In the genomic region with DNA sequence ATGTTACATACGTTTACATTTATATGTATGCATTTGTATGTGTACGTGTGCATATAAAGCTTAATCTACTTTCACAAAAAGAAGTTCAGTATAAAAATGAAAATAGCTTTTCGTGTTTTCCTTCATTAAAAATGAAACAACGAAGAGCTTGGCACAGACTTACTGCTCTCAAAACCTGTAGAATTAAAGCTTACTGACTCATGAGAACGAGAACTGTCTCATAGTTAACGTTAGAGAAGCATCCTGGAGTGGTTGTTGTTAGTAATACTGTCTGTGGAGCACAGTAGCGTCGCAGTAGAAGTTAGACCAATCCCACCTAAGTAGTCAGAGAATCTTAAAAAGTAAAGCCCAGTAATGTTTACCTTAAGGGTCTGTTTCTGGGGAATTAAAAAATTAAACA, we compare ENCODE assay signal across 8 cellular contexts. TPM values are rescaled to one million over a fixed set of nuclear protein-coding genes. Genes with fewer than 3 reads are reported as not detected.
DNase-seq lines count a peak whose midpoint lies in the region; FAIRE-seq and TF ChIP-seq lines count a peak whose summit lies in the region.

No MANE protein-coding gene starts in this region.

- H3K9me3 ChIP-seq in HUES6 (ENCODE audit: control insufficient read depth, insufficient read depth, low read depth, low read length): no peaks in the 10 kb centered on the region
- H3K9me3 ChIP-seq in astrocyte (ENCODE audit: insufficient read depth, low read depth, low read length): no peaks in the 10 kb centered on the region
- H3K9me3 ChIP-seq in liver (ENCODE audit: control insufficient read depth in 4 of 4, low read length in 3 of 4): no peaks in the 10 kb centered on the region
- H3K9me3 ChIP-seq in tibial nerve: no peaks in the 10 kb centered on the region

- FAIRE-seq in astrocyte (lab: Jason Lieb, UNC): no peak
- no peak for FAIRE-seq in GM19239 (lab: Jason Lieb, UNC)

- H3K4me1 ChIP-seq in HUES6 (ENCODE audit: control insufficient read depth, insufficient read depth, low read length) (peaks cover 31% of the 10 kb centered on the region), astrocyte (ENCODE audit: insufficient read depth, low read length) (peaks cover 35% of the 10 kb centered on the region), liver (ENCODE audit: control insufficient read depth in 4 of 4, insufficient read depth in 4 of 4, low read length in 3 of 4) (peaks cover 7 to 65% (median 52%) of the 10 kb centered on the region in 4 donors), tibial nerve (peaks cover 0 to 70% (median 33%) of the 10 kb centered on the region in 4 donors)

- H3K36me3 ChIP-seq in HUES6 (ENCODE audit: control insufficient read depth, insufficient read depth, low read length): peaks cover 2% of the 10 kb centered on the region
- peaks cover 1% of the 10 kb centered on the region for H3K36me3 ChIP-seq in astrocyte (ENCODE audit: insufficient read depth, low read length)
- H3K36me3 ChIP-seq in liver (ENCODE audit: control insufficient read depth in 4 of 4, insufficient read depth in 3 of 4, low read depth in 1 of 4, low read length in 3 of 4): no peaks in the 10 kb centered on the region
- H3K36me3 ChIP-seq in tibial nerve: peaks cover 0 to 1% (median 0%) of the 10 kb centered on the region in 3 donors

- peak overlapping the region in 5 of 7 donors; percentile 48 to 98 (median 97) for H3K27ac Mint-ChIP-seq in CD14-positive monocyte
- peak overlapping the region; percentile 83 for H3K27ac Mint-ChIP-seq in astrocyte (ENCODE audit: unreplicated experiment)

- intact Hi-C loops in CD14-positive monocyte (cut with micrococcal nuclease): no loop called here

- H3K27ac ChIP-seq in HUES6 (ENCODE audit: low read depth, low read length) (no peak overlapping the region), astrocyte (ENCODE audit: low read depth, low read length) (peak overlapping the region; percentile 85), liver (ENCODE audit: low read depth in 1 of 2, low read length in 2 of 2) (peak overlapping the region; percentile 95 to 99), tibial nerve (peak overlapping the region in 3 of 4 donors; percentile 92 to 97 (median 95))

- H3K27me3 Mint-ChIP-seq in CD14-positive monocyte (ENCODE audit: low read depth in 3 of 3) (peaks cover 0 to 2% (median 0%) of the 10 kb centered on the region in 3 donors), astrocyte (ENCODE audit: low read depth, unreplicated experiment) (no peaks in the 10 kb centered on the region)

- under 1% methylated on average over 8 of the region's 8 CpGs for WGBS in liver
- WGBS in tibial nerve, 2 donors: 30 to 39% methylated on average over 8 of the region's 8 CpGs

- peak overlapping the region; percentile 92 for H3K4me3 ChIP-seq in HUES6 (ENCODE audit: low read depth, low read length)
- H3K4me3 ChIP-seq in astrocyte (ENCODE audit: insufficient read depth, low read depth, low read length): peak overlapping the region; percentile 97
- peak overlapping the region; percentile 65 to 98 (median 92) for H3K4me3 ChIP-seq in liver (ENCODE audit: low read depth in 1 of 3, low read length in 3 of 3)
- peak overlapping the region; percentile 51 to 96 (median 70) for H3K4me3 ChIP-seq in tibial nerve

- no peaks in the 10 kb centered on the region for H3K27me3 ChIP-seq in HUES6 (ENCODE audit: control insufficient read depth, insufficient read depth, low read length)
- no peaks in the 10 kb centered on the region for H3K27me3 ChIP-seq in astrocyte (ENCODE audit: insufficient read depth, low read length)
- H3K27me3 ChIP-seq in liver (ENCODE audit: control insufficient read depth in 4 of 4, insufficient read depth in 4 of 4, low read length in 3 of 4): no peaks in the 10 kb centered on the region
- no peaks in the 10 kb centered on the region for H3K27me3 ChIP-seq in tibial nerve

- no peak for TF ChIP-seq EP300 in tibial nerve (IDR thresholded peaks at IDR 0.05)

- H3K79me2 ChIP-seq in astrocyte (ENCODE audit: insufficient read depth, low read length): peaks cover 60% of the 10 kb centered on the region

- DNase-seq in CD14-positive monocyte (ENCODE audit: low spot score) (no peak), astrocyte (ENCODE audit: low read depth) (peak; percentile 64), tibial nerve (ENCODE audit: low spot score in 2 of 2) (no peak), NCI-H1092 treated with DMSO at 0.1 percent for 48 hours (lab: John Stamatoyannopoulos, UW) (no peak), GM19239 (ENCODE audit: insufficient read length, low spot score) (no peak)
- no peak for DNase-seq in activated CD8-positive, alpha-beta memory T cell treated with anti-CD3 and anti-CD28 coated beads for 24 hours

- no peak for TF ChIP-seq RAD21 in liver (IDR thresholded peaks at IDR 0.05)

- no peak overlapping the region for H2AFZ ChIP-seq in astrocyte (ENCODE audit: low read depth, low read length)

- TF ChIP-seq POLR2A in tibial nerve (IDR thresholded peaks at IDR 0.05): no peak

- H3K9ac ChIP-seq in HUES6 (ENCODE audit: low read length) (peak overlapping the region; percentile 90), astrocyte (ENCODE audit: low read length) (peak overlapping the region; percentile 96), liver (ENCODE audit: low read depth in 1 of 2, low read length in 2 of 2) (peak overlapping the region; percentile 95 to 100)

- peaks cover 58% of the 10 kb centered on the region for H3K4me1 Mint-ChIP-seq in CD14-positive monocyte
- peaks cover 16% of the 10 kb centered on the region for H3K4me1 Mint-ChIP-seq in astrocyte (ENCODE audit: low read depth, unreplicated experiment)

- H3K4me2 ChIP-seq in astrocyte (ENCODE audit: low read length): peak overlapping the region; percentile 97

- H4K20me1 ChIP-seq in astrocyte (ENCODE audit: insufficient read depth, low read length): peaks cover 44% of the 10 kb centered on the region

- H3K36me3 Mint-ChIP-seq in CD14-positive monocyte: peaks cover under 1 to 4% of the 10 kb centered on the region in 2 donors
- H3K36me3 Mint-ChIP-seq in astrocyte (ENCODE audit: low read depth, unreplicated experiment): no peaks in the 10 kb centered on the region

- peak overlapping the region; percentile 89 to 97 for H3K4me3 Mint-ChIP-seq in CD14-positive monocyte
- H3K4me3 Mint-ChIP-seq in astrocyte (ENCODE audit: unreplicated experiment): peak overlapping the region; percentile 94

- TF ChIP-seq CTCF in CD14-positive monocyte (IDR thresholded peaks at IDR 0.05) (no peak), astrocyte (IDR thresholded peaks at IDR 0.05; ENCODE audit: insufficient read depth, low read depth, low read length) (no peak), liver (IDR thresholded peaks at IDR 0.05; ENCODE audit: low read depth, low read length, missing input control) (no peak), tibial nerve (IDR thresholded peaks at IDR 0.05) (no peak)

- H3K9me3 Mint-ChIP-seq in CD14-positive monocyte: no peaks in the 10 kb centered on the region
- no peaks in the 10 kb centered on the region for H3K9me3 Mint-ChIP-seq in astrocyte (ENCODE audit: unreplicated experiment)

TF ChIP-seq in liver, 16 proteins besides CTCF, POLR2A, EP300 and RAD21 (continues in another document):
- TF ChIP-seq ZBTB33 (IDR thresholded peaks at IDR 0.05) (no peak), GABPA (IDR thresholded peaks at IDR 0.05 in 1 of 2, conservative IDR thresholded peaks at IDR 0.05 in 1 of 2) (no peak), FOXA2 (IDR thresholded peaks at IDR 0.05) (no peak), HNF4G (IDR thresholded peaks at IDR 0.05) (no peak), RXRA (IDR thresholded peaks at IDR 0.05) (no peak), ATF3 (IDR thresholded peaks at IDR 0.05) (no peak), SP1 (IDR thresholded peaks at IDR 0.05) (no peak), JUND (IDR thresholded peaks at IDR 0.05) (no peak), YY1 (IDR thresholded peaks at IDR 0.05) (no peak), HNF4A (conservative IDR thresholded peaks at IDR 0.05) (no peak)
- TF ChIP-seq, protein P1, sequence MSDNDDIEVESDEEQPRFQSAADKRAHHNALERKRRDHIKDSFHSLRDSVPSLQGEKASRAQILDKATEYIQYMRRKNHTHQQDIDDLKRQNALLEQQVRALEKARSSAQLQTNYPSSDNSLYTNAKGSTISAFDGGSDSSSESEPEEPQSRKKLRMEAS (IDR thresholded peaks at IDR 0.05): no peak

RNA-seq across cellular contexts. Expression of gene MAT2B, which starts 1.3 kb away (rescaled TPM):
- polyA plus RNA-seq in CD14-positive monocyte (100 to 1,000 TPM; 142 to 165 TPM), liver (10 to 100 TPM; 21.3 to 23.1 TPM)
- total RNA-seq in astrocyte (38.7 and 41.0 TPM in 2 replicates), liver (10 to 100 TPM; 27.0 to 41.3 TPM), tibial nerve (10 to 100 TPM; 23.7 to 52.9 (median 28.9) TPM)

RNA-seq across cellular contexts. Expression of gene HMMR, which starts 46.3 kb away (rescaled TPM):
- polyA plus RNA-seq in CD14-positive monocyte (under 1 TPM in 1 of 2 donors, not detected in 1; 0.29 TPM), liver (1 to 10 TPM; 1.0 to 3.7 TPM)
- total RNA-seq in astrocyte (3.2 and 4.0 TPM in 2 replicates), liver (10 to 100 TPM in 1 of 2 donors, under 1 TPM in 1; 0.33 to 48.5 TPM), tibial nerve (1 to 10 TPM in 1 of 4 donors, under 1 TPM in 3; 0.66 to 1.0 (median 0.84) TPM)

RNA-seq across cellular contexts. Expression of gene NUDCD2, which starts 46.8 kb away (rescaled TPM):
- polyA plus RNA-seq in CD14-positive monocyte (10 to 100 TPM; 22.0 to 23.6 TPM), liver (10 to 100 TPM in 1 of 2 donors, 1 to 10 TPM in 1; 4.7 to 32.0 TPM)
- total RNA-seq in astrocyte (15.7 and 15.9 TPM in 2 replicates), liver (1 to 10 TPM; 1.8 to 4.0 TPM), tibial nerve (10 to 100 TPM in 1 of 4 donors, 1 to 10 TPM in 3; 4.6 to 14.5 (median 5.5) TPM)
